25 cellular contexts compared by ENCODE assay signal in genomic region chr4:9946171-9946570, GRCh38.
"Had no signal": no experiment of that assay in that cellular context is flagged by ENCODE, and none has a peak within 500 bp of the region (broad histone marks: within the 10 kb centered on the region; RNA-seq: fewer than 3 reads in every experiment).

No MANE protein-coding gene starts in this region.

- H3K27me3 Mint-ChIP-seq: activated CD4-positive, alpha-beta T cell treated with anti-CD3 and anti-CD28 coated beads, Interleukin-2, amount 10 ng/mL, durations not matched to agents 7 days and 5 days; activated naive CD8-positive, alpha-beta T cell had no signal

- DNase-seq: activated CD4-positive, alpha-beta memory T cell treated with anti-CD3 and anti-CD28 coated beads, Interleukin-2, amount 10 ng/mL, durations not matched to agents 7 days and 5 days; activated CD4-positive, alpha-beta T cell treated with anti-CD3 and anti-CD28 coated beads for 1 hour; activated CD4-positive, alpha-beta T cell treated with anti-CD3 and anti-CD28 coated beads for 4 hours; activated CD4-positive, alpha-beta T cell treated with anti-CD3 and anti-CD28 coated beads, Interleukin-2, amount 10 ng/mL, durations not matched to agents 7 days and 5 days; activated CD4-positive, alpha-beta T cell treated with anti-CD3 and anti-CD28 coated beads, Interleukin-2, amount 50 U/mL, for 4 hours; activated effector memory CD4-positive, alpha-beta T cell treated with Interleukin-2 at 50 U/mL for 16 hours; activated gamma-delta T cell treated with Interleukin-2 at 50 U/mL for 16 hours; activated naive CD4-positive, alpha-beta T cell treated with anti-CD3 and anti-CD28 coated beads, Interleukin-2, amount 50 U/mL, for 16 hours; activated naive CD4-positive, alpha-beta T cell treated with Interleukin-2 at 50 U/mL for 16 hours; activated T-cell treated with anti-CD3 and anti-CD28 coated beads, Interleukin-2, amount 50 U/mL, for 4 hours; amniotic stem cell; anterior cingulate cortex; caudate nucleus; cortex of kidney; dermis blood vessel endothelial cell; effector CD8-positive, alpha-beta T cell; foreskin fibroblast; T-helper 2 cell had no signal

- H3K4me1 Mint-ChIP-seq: activated CD4-positive, alpha-beta memory T cell treated with anti-CD3 and anti-CD28 coated beads, Interleukin-2, amount 10 ng/mL, durations not matched to agents 7 days and 5 days; activated CD4-positive, alpha-beta T cell treated with anti-CD3 and anti-CD28 coated beads, Interleukin-2, amount 10 ng/mL, durations not matched to agents 7 days and 5 days; activated T-helper 17 cell treated with anti-CD3 and anti-CD28 coated beads, Interleukin-2, amount 50 U/mL, for 72 hours had no signal

- H3K27ac Mint-ChIP-seq: activated CD4-positive, alpha-beta memory T cell treated with anti-CD3 and anti-CD28 coated beads, Interleukin-2, amount 10 ng/mL, durations not matched to agents 7 days and 5 days; activated CD4-positive, alpha-beta T cell treated with anti-CD3 and anti-CD28 coated beads, Interleukin-2, amount 10 ng/mL, durations not matched to agents 7 days and 5 days; activated naive CD8-positive, alpha-beta T cell; activated T-helper 17 cell treated with anti-CD3 and anti-CD28 coated beads, Interleukin-2, amount 50 U/mL, for 72 hours had no signal

- H3K9me3 Mint-ChIP-seq: activated CD4-positive, alpha-beta memory T cell treated with anti-CD3 and anti-CD28 coated beads, Interleukin-2, amount 10 ng/mL, durations not matched to agents 7 days and 5 days; activated CD4-positive, alpha-beta T cell treated with anti-CD3 and anti-CD28 coated beads, Interleukin-2, amount 10 ng/mL, durations not matched to agents 7 days and 5 days; activated T-cell treated with anti-CD3 and anti-CD28 coated beads, Interleukin-2, amount 50 U/mL, for 4 hours; activated T-helper 17 cell treated with anti-CD3 and anti-CD28 coated beads, Interleukin-2, amount 50 U/mL, for 72 hours had no signal

- ATAC-seq: activated T-cell treated with anti-CD3 and anti-CD28 coated beads, Interleukin-2, amount 50 U/mL, for 4 hours; activated T-helper 17 cell treated with anti-CD3 and anti-CD28 coated beads, Interleukin-2, amount 50 U/mL, for 72 hours had no signal

- H3K4me3 Mint-ChIP-seq: activated CD4-positive, alpha-beta memory T cell treated with anti-CD3 and anti-CD28 coated beads, Interleukin-2, amount 10 ng/mL, durations not matched to agents 7 days and 5 days; activated CD4-positive, alpha-beta T cell treated with anti-CD3 and anti-CD28 coated beads, Interleukin-2, amount 10 ng/mL, durations not matched to agents 7 days and 5 days; activated naive CD8-positive, alpha-beta T cell; activated T-cell treated with anti-CD3 and anti-CD28 coated beads, Interleukin-2, amount 50 U/mL, for 4 hours; activated T-helper 17 cell treated with anti-CD3 and anti-CD28 coated beads, Interleukin-2, amount 50 U/mL, for 72 hours had no signal

- H3K36me3 Mint-ChIP-seq: activated naive CD8-positive, alpha-beta T cell had no signal

- FAIRE-seq: astrocyte, colon, endometrium, endothelial cell of umbilical vein, frontal cortex had no signal
